Comparison of ENCODE assay signal across 8 cellular contexts in the genomic region with DNA sequence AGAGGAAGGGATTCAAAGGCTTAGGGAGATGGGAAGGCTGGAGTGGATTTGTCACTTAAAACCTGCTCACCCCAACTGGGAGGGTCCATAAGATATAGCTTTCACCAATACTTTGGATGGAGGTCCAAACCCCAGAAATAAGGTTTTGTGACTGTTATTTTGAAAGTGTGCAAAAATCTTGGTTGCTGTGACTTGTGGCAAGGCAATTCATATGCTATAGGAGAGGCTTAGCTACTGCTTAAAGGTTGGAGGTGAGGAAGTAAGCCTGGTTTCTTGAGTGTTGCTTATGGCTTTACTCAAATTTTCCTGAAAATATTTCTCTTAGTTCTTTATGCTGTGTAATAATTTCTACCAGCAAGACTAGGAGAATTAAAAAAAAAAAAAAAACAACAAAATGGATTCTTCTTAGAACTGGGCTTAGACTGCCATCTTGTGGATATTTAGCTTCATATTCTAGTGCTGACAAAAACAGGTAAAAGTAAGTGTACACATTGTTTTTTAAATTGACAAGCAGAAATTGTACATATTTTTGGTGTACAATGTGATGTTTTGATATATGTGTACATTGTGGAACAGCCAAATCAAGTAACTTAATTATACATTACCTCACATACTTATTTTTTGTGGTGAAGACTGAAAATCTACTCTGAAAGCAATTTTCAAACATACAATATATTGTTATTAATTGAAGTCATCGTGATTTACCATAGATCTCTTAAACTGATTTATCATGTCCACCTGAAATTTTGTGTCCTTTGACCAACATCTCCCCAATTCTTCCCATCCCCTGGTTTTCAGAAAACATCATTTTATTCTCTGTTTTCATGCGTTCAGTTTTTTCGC. TPM values are rescaled to one million over a fixed set of nuclear protein-coding genes. Genes with fewer than 3 reads are reported as not detected.
DNase-seq lines count a peak whose midpoint lies in the region; ATAC-seq, FAIRE-seq and TF ChIP-seq lines count a peak whose summit lies in the region.

No MANE protein-coding gene starts in this region.

- peak overlapping the region; percentile 33 for H3K27ac Mint-ChIP-seq in activated naive CD8-positive, alpha-beta T cell treated with anti-CD3 and anti-CD28 coated beads, Interleukin-2, amount 10 ng/mL, durations not matched to agents 7 days and 5 days

- peak overlapping the region; percentile 5 for H3K4me3 Mint-ChIP-seq in activated naive CD8-positive, alpha-beta T cell treated with anti-CD3 and anti-CD28 coated beads, Interleukin-2, amount 10 ng/mL, durations not matched to agents 7 days and 5 days

- DNase-seq in AG10803 (ENCODE audit: low read depth), result peak; percentile 70
- no peak for DNase-seq in GM18507 (ENCODE audit: extremely low spot score, insufficient read length, low read depth)
- peak; percentile 50 for DNase-seq in NCI-H2107 (lab: John Stamatoyannopoulos, UW)
- no peak for DNase-seq in activated naive CD8-positive, alpha-beta T cell treated with anti-CD3 and anti-CD28 coated beads, Interleukin-2, amount 10 ng/mL, durations not matched to agents 7 days and 5 days
- no peak for DNase-seq in left ventricle myocardium superior
- peak; percentile 87 for DNase-seq in superior temporal gyrus (ENCODE audit: extremely low spot score)
- DNase-seq in occipital lobe (lab: John Stamatoyannopoulos, UW), result no peak
- no peak for DNase-seq in UCSD-AML1 (lab: John Stamatoyannopoulos, UW; ENCODE audit: unreplicated experiment)

- H3K9me3 Mint-ChIP-seq in activated naive CD8-positive, alpha-beta T cell treated with anti-CD3 and anti-CD28 coated beads, Interleukin-2, amount 10 ng/mL, durations not matched to agents 7 days and 5 days, result peaks cover 8% of the 10 kb centered on the region

- FAIRE-seq in GM18507 (lab: Jason Lieb, UNC), result peak; percentile 80

- intact Hi-C loops in left ventricle myocardium superior (cut with micrococcal nuclease), result loop anchor here (2.0 kb wide), 1 partner anchor 151 kb away; no protein-coding TSS in a partner anchor

- peaks cover 20% of the 10 kb centered on the region for H3K4me1 Mint-ChIP-seq in activated naive CD8-positive, alpha-beta T cell treated with anti-CD3 and anti-CD28 coated beads, Interleukin-2, amount 10 ng/mL, durations not matched to agents 7 days and 5 days

- TF ChIP-seq CTCF in AG10803 (conservative IDR thresholded peaks at IDR 0.05; ENCODE audit: low read length), result peak; percentile 73

- H3K4me3 ChIP-seq in AG10803 (ENCODE audit: low read length), result no peak overlapping the region

- peaks cover 17% of the 10 kb centered on the region for H3K27me3 Mint-ChIP-seq in activated naive CD8-positive, alpha-beta T cell treated with anti-CD3 and anti-CD28 coated beads, Interleukin-2, amount 10 ng/mL, durations not matched to agents 7 days and 5 days

- POLR2A ChIA-PET in activated naive CD8-positive, alpha-beta T cell treated with anti-CD3 and anti-CD28 coated beads, Interleukin-2, amount 10 ng/mL, durations not matched to agents 7 days and 5 days (lab: Charles Lee), result interaction anchor here (0.5 to 1.2 kb wide), 8 partner anchors 34 to 226 kb away, joined by 3 to 9 read pairs (median 4); a partner anchor contains a TSS

- peak; percentile 46 for ATAC-seq in activated naive CD8-positive, alpha-beta T cell treated with anti-CD3 and anti-CD28 coated beads, Interleukin-2, amount 10 ng/mL, durations not matched to agents 7 days and 5 days (ENCODE audit: low read depth)
- ATAC-seq in left ventricle myocardium superior, result peak; percentile 51

- H3K36me3 Mint-ChIP-seq in activated naive CD8-positive, alpha-beta T cell treated with anti-CD3 and anti-CD28 coated beads, Interleukin-2, amount 10 ng/mL, durations not matched to agents 7 days and 5 days, result peaks cover 7% of the 10 kb centered on the region

RNA-seq across cellular contexts. Expression of a gene that starts 23.0 kb away (rescaled TPM):
- not detected for total RNA-seq in activated naive CD8-positive, alpha-beta T cell treated with anti-CD3 and anti-CD28 coated beads, Interleukin-2, amount 10 ng/mL, durations not matched to agents 7 days and 5 days
- total RNA-seq in left ventricle myocardium superior (not detected), occipital lobe (not detected)

RNA-seq across cellular contexts. Expression of a gene that starts 34.4 kb away (rescaled TPM):
- 1,000 to 10,000 TPM; 1,212 to 1,244 TPM for total RNA-seq in activated naive CD8-positive, alpha-beta T cell treated with anti-CD3 and anti-CD28 coated beads, Interleukin-2, amount 10 ng/mL, durations not matched to agents 7 days and 5 days
- total RNA-seq in left ventricle myocardium superior (56.0 TPM), occipital lobe (5.8 TPM)

RNA-seq across cellular contexts. Expression of a gene that starts 57.5 kb away (rescaled TPM):
- 10 to 100 TPM; 10.1 to 11.8 TPM for total RNA-seq in activated naive CD8-positive, alpha-beta T cell treated with anti-CD3 and anti-CD28 coated beads, Interleukin-2, amount 10 ng/mL, durations not matched to agents 7 days and 5 days
- total RNA-seq in left ventricle myocardium superior (0.25 TPM), occipital lobe (not detected)

Comparison
In these comparisons a context has a peak if more than half of its experiments do, and no peak if none do; other contexts are left out.
1. DNase-seq: peak in AG10803 (single experiment), NCI-H2107 (single experiment) and superior temporal gyrus (single experiment); none in GM18507 (single experiment), activated naive CD8-positive, alpha-beta T cell treated with anti-CD3 and anti-CD28 coated beads, Interleukin-2, amount 10 ng/mL, durations not matched to agents 7 days and 5 days (single experiment), left ventricle myocardium superior (single experiment), occipital lobe (single experiment) and UCSD-AML1 (single experiment).
2. RNA of a gene that starts 34.4 kb away (total RNA-seq): 1,212 to 1,244 TPM in activated naive CD8-positive, alpha-beta T cell treated with anti-CD3 and anti-CD28 coated beads, Interleukin-2, amount 10 ng/mL, durations not matched to agents 7 days and 5 days; 56.0 TPM in left ventricle myocardium superior (single experiment) and 5.8 TPM in occipital lobe (single experiment); every median in the first group is over 10 times any median in the second.